ENCODE assay signal across 19 cellular contexts in genomic region chr1:76501136-76501535, GRCh38.
DNase-seq lines count a peak whose midpoint lies in the region; ATAC-seq, FAIRE-seq and TF ChIP-seq lines count a peak whose summit lies in the region.
"Had no signal": no experiment of that assay in that cellular context is flagged by ENCODE, and none has a peak within 500 bp of the region (broad histone marks: within the 10 kb centered on the region; RNA-seq: fewer than 3 reads in every experiment).

No MANE protein-coding gene starts in this region.

- H4K20me1 ChIP-seq in GM23338 (replicated peaks; ENCODE audit: insufficient read depth) = no peaks in the 10 kb centered on the region
- H4K20me1 ChIP-seq in HepG2 (ENCODE audit: insufficient read depth, low read length) = no peaks in the 10 kb centered on the region

- POLR2A ChIA-PET in HepG2 (lab: Yijun Ruan, JAX) = no interaction called here

- H3K4me1 ChIP-seq in GM23338 (ENCODE audit: insufficient read depth) (peaks cover 30% of the 10 kb centered on the region), endodermal cell (ENCODE audit: control insufficient read depth, insufficient read depth, low read length) (peaks cover 10% of the 10 kb centered on the region), neuron (ENCODE audit: insufficient read depth, low read length) (peaks cover 16% of the 10 kb centered on the region), HepG2 (ENCODE audit: insufficient read depth, low read length) (no peaks in the 10 kb centered on the region)
- H3K4me1 ChIP-seq: parathyroid adenoma, right lobe of liver had no signal

- no peaks in the 10 kb centered on the region for H3K27me3 ChIP-seq in GM23338 (ENCODE audit: insufficient read depth)
- no peaks in the 10 kb centered on the region for H3K27me3 ChIP-seq in endodermal cell (ENCODE audit: control insufficient read depth, insufficient read depth, low read length, poor library complexity, severe bottlenecking)
- H3K27me3 ChIP-seq in neuron (ENCODE audit: insufficient read depth, low read length) = no peaks in the 10 kb centered on the region
- peaks cover 0 to 2% of the 10 kb centered on the region in 2 experiments; a peak in 1 of 5 replicates for H3K27me3 ChIP-seq in HepG2 (ENCODE audit: control insufficient read depth in 1 of 2, insufficient read depth in 2 of 2, low read length in 2 of 2)
- H3K27me3 ChIP-seq: right lobe of liver had no signal

- H3K4me3 Mint-ChIP-seq in GM23338 (peak overlapping the region; percentile 42), endodermal cell (no peak overlapping the region)
- H3K4me3 Mint-ChIP-seq: activated T-helper 1 cell treated with anti-CD3 and anti-CD28 coated beads, Interleukin-12 subunit alpha, Interleukin-12 subunit beta, Interleukin-2, Interleukin-4 antibody, amounts not matched to agents 30 ng/mL and 10 ng/mL and 1 ng/mL, durations not matched to agents 14 hours and 24 hours and 36 hours; stimulated activated effector memory CD8-positive, alpha-beta T cell treated with anti-CD3 and anti-CD28 coated beads, Interleukin-12 subunit alpha, Interleukin-12 subunit beta, amount 100 ng/mL, for 72 hours had no signal

- peak overlapping the region; percentile 73 for H3K27ac ChIP-seq in GM23338 (ENCODE audit: low read depth)
- H3K27ac ChIP-seq in endodermal cell (ENCODE audit: low read depth, low read length) = peak overlapping the region; percentile 95
- H3K27ac ChIP-seq in HepG2 (ENCODE audit: extremely low read length, insufficient read depth, low read length) = no peak overlapping the region
- H3K27ac ChIP-seq: parathyroid adenoma, right lobe of liver had no signal

- no peaks in the 10 kb centered on the region for H3K9me2 ChIP-seq in GM23338 (ENCODE audit: insufficient read depth)

- H3K9me3 ChIP-seq in endodermal cell (ENCODE audit: control insufficient read depth, low read length) = no peaks in the 10 kb centered on the region
- no peaks in the 10 kb centered on the region for H3K9me3 ChIP-seq in neuron (ENCODE audit: low read length)
- no peaks in the 10 kb centered on the region for H3K9me3 ChIP-seq in HepG2 (ENCODE audit: low read length)
- H3K9me3 ChIP-seq: right lobe of liver had no signal

- no TSS peak for BruUV-seq in HepG2 (replicated peaks; lab: Mats Ljungman, UMichigan)

- TF ChIP-seq EP300 in HepG2 (IDR thresholded peaks at IDR 0.05; ENCODE audit: low read depth in 2 of 2, low read length in 2 of 2) (no peak), HepG2 (CRISPR knock-in tag; IDR thresholded peaks at IDR 0.05; ENCODE audit: borderline replicate concordance) (no peak)

- peaks cover 3% of the 10 kb centered on the region for H3K27me3 Mint-ChIP-seq in GM23338 (ENCODE audit: insufficient read depth, low read depth, poor library complexity)
- no peaks in the 10 kb centered on the region for H3K27me3 Mint-ChIP-seq in endodermal cell (ENCODE audit: insufficient read depth)

- H3K9me3 Mint-ChIP-seq in GM23338 (no peaks in the 10 kb centered on the region), endodermal cell (no peaks in the 10 kb centered on the region)
- H3K9me3 Mint-ChIP-seq: activated T-helper 1 cell treated with anti-CD3 and anti-CD28 coated beads, Interleukin-12 subunit alpha, Interleukin-12 subunit beta, Interleukin-2, Interleukin-4 antibody, amounts not matched to agents 30 ng/mL and 10 ng/mL and 1 ng/mL, durations not matched to agents 14 hours and 24 hours and 36 hours had no signal

- intact Hi-C loops in HepG2 (cut with micrococcal nuclease; ENCODE audit: unreplicated experiment) = no loop called here

- WGBS in endodermal cell (ENCODE audit: insufficient coverage in 1 of 2, insufficient read length in 1 of 2), 2 experiments = 41% methylated on average over 2 of the region's 2 CpGs; no CpG with 5 or more reads in 1 of the 2 experiments
- WGBS in HepG2 (ENCODE audit: low lambda C conversion rate) = 3% methylated on average over 2 of the region's 2 CpGs

- H3F3A ChIP-seq in GM23338 (replicated peaks; ENCODE audit: low read depth) = no peaks in the 10 kb centered on the region

- peak overlapping the region; percentile 23 for H3K9ac ChIP-seq in endodermal cell (ENCODE audit: extremely low read depth, low read length, poor library complexity, severe bottlenecking)
- H3K9ac ChIP-seq in HepG2 (ENCODE audit: insufficient read depth, low read depth, low read length) = no peak overlapping the region
- H3K9ac ChIP-seq: parathyroid adenoma had no signal

- in situ Hi-C loops in HepG2 (cut with HindIII; ENCODE audit: extremely low pct_ligation_motif_present, low pct_unique_long_range_greater_than_20kb) = no loop called here

- peak; percentile 10 for DNase-seq in GM23338 (ENCODE audit: low spot score)
- peak; percentile 7 for DNase-seq in NCI-H69 (lab: John Stamatoyannopoulos, UW)
- DNase-seq in endodermal cell = no peak
- no peak for DNase-seq in HepG2 (ENCODE audit: low spot score)
- DNase-seq: activated CD8-positive, alpha-beta memory T cell treated with anti-CD3 and anti-CD28 coated beads for 24 hours; anterior cingulate cortex; COR-L47; GOT3; head of caudate nucleus; NCI-H1436 treated with DMSO at 0.1 percent for 48 hours; right lobe of liver; T-helper 9 cell had no signal

- H3K79me2 ChIP-seq in GM23338 (replicated peaks; ENCODE audit: insufficient read depth) (no peaks in the 10 kb centered on the region), HepG2 (ENCODE audit: insufficient read depth, low read length) (no peaks in the 10 kb centered on the region)
- H3K79me2 ChIP-seq: parathyroid adenoma had no signal

- H3K36me3 Mint-ChIP-seq in GM23338 (ENCODE audit: low read depth) = no peaks in the 10 kb centered on the region
- no peaks in the 10 kb centered on the region for H3K36me3 Mint-ChIP-seq in endodermal cell (ENCODE audit: low read depth)
- H3K36me3 Mint-ChIP-seq: stimulated activated effector memory CD8-positive, alpha-beta T cell treated with anti-CD3 and anti-CD28 coated beads, Interleukin-12 subunit alpha, Interleukin-12 subunit beta, amount 100 ng/mL, for 72 hours had no signal

- TF ChIP-seq CTCF in GM23338 (conservative IDR thresholded peaks at IDR 0.05; ENCODE audit: low read depth in 2 of 2) (no peak), endodermal cell (conservative IDR thresholded peaks at IDR 0.05) (no peak), HepG2 (CRISPR knock-in tag; IDR thresholded peaks at IDR 0.05) (no peak)

- H3K27ac Mint-ChIP-seq in GM23338 (peak overlapping the region; percentile 95), endodermal cell (peak overlapping the region; percentile 86)
- H3K27ac Mint-ChIP-seq: activated T-helper 1 cell treated with anti-CD3 and anti-CD28 coated beads, Interleukin-12 subunit alpha, Interleukin-12 subunit beta, Interleukin-2, Interleukin-4 antibody, amounts not matched to agents 30 ng/mL and 10 ng/mL and 1 ng/mL, durations not matched to agents 14 hours and 24 hours and 36 hours; stimulated activated effector memory CD8-positive, alpha-beta T cell treated with anti-CD3 and anti-CD28 coated beads, Interleukin-12 subunit alpha, Interleukin-12 subunit beta, amount 100 ng/mL, for 72 hours had no signal

- H2AFZ ChIP-seq in GM23338 (no peak overlapping the region), neuron (ENCODE audit: low read depth, low read length) (peak overlapping the region; percentile 56), HepG2 (ENCODE audit: low read length) (no peak overlapping the region)
- H2AFZ ChIP-seq: parathyroid adenoma had no signal

- peak overlapping the region; percentile 67 for H3K4me2 ChIP-seq in GM23338
- H3K4me2 ChIP-seq in HepG2 (ENCODE audit: low read depth, low read length) = no peak overlapping the region

- H3K4me1 Mint-ChIP-seq in GM23338 = peaks cover 60% of the 10 kb centered on the region
- peaks cover 43% of the 10 kb centered on the region for H3K4me1 Mint-ChIP-seq in endodermal cell
- H3K4me1 Mint-ChIP-seq: stimulated activated effector memory CD8-positive, alpha-beta T cell treated with anti-CD3 and anti-CD28 coated beads, Interleukin-12 subunit alpha, Interleukin-12 subunit beta, amount 100 ng/mL, for 72 hours had no signal

- H3K4me3 ChIP-seq in GM23338 (peak overlapping the region; percentile 19; the same call in 1 of the 2 replicates), endodermal cell (ENCODE audit: low read length) (peak overlapping the region; percentile 2), neuron (ENCODE audit: low read length) (peak overlapping the region; percentile 15), HepG2 (replicated peaks in 1 of 3; ENCODE audit: insufficient read depth in 1 of 3, low read depth in 2 of 3, low read length in 3 of 3) (no peak overlapping the region)
- H3K4me3 ChIP-seq: right lobe of liver had no signal

- FAIRE-seq in HepG2 (lab: Jason Lieb, UNC) = no peak

- no peak for TF ChIP-seq RAD21 in HepG2 (CRISPR knock-in tag; IDR thresholded peaks at IDR 0.05)

- H3K36me3 ChIP-seq in GM23338 (ENCODE audit: insufficient read depth) (no peaks in the 10 kb centered on the region), endodermal cell (ENCODE audit: control insufficient read depth, insufficient read depth, low read length) (no peaks in the 10 kb centered on the region), neuron (ENCODE audit: insufficient read depth, low read length) (no peaks in the 10 kb centered on the region), HepG2 (replicated peaks in 1 of 2; ENCODE audit: control insufficient read depth in 1 of 2, insufficient read depth in 2 of 2, low read length in 2 of 2) (no peaks in the 10 kb centered on the region)
- H3K36me3 ChIP-seq: right lobe of liver had no signal

- CTCF ChIA-PET in HepG2 (lab: Yijun Ruan, JAX; ENCODE audit: low intra/inter-chr PET ratio, low total read pairs) = no interaction called here

- ATAC-seq in GM23338 = no peak
- no peak for ATAC-seq in activated CD4-positive, CD25-positive, alpha-beta regulatory T cell treated with anti-CD3 and anti-CD28 coated beads, Interleukin-2, amount 50 U/mL, for 24 hours
- no peak for ATAC-seq in GM18520 (IDR thresholded peaks at IDR 0.05; ENCODE audit: unreplicated experiment)
- no peak for ATAC-seq in HepG2
- ATAC-seq: Panc1; right lobe of liver; stimulated activated effector memory CD8-positive, alpha-beta T cell treated with anti-CD3 and anti-CD28 coated beads, Interleukin-12 subunit alpha, Interleukin-12 subunit beta, amount 100 ng/mL, for 72 hours had no signal

- no peak for TF ChIP-seq POLR2A in HepG2 (IDR thresholded peaks at IDR 0.05; ENCODE audit: insufficient read depth in 1 of 2, low read depth in 2 of 2, low read length in 2 of 2)

TF ChIP-seq in GM23338, 12 proteins besides CTCF, POLR2A, EP300 and RAD21:
- TF ChIP-seq STAT1 (IDR thresholded peaks at IDR 0.05; ENCODE audit: unreplicated experiment) (no peak), NANOG (IDR thresholded peaks at IDR 0.05; ENCODE audit: borderline replicate concordance) (no peak)

TF ChIP-seq in HepG2, 621 proteins besides CTCF, POLR2A, EP300 and RAD21 (continues in another document):
- TF ChIP-seq YEATS4 (CRISPR knock-in tag; IDR thresholded peaks at IDR 0.05; ENCODE audit: borderline replicate concordance) (no peak), ELF1 (CRISPR knock-in tag; IDR thresholded peaks at IDR 0.05) (no peak), KAT7 (CRISPR knock-in tag; IDR thresholded peaks at IDR 0.05; ENCODE audit: borderline replicate concordance) (no peak), THAP11 (CRISPR knock-in tag; IDR thresholded peaks at IDR 0.05) (no peak), ETV6 (CRISPR knock-in tag; conservative IDR thresholded peaks at IDR 0.05) (no peak)

Comparison
In these comparisons a context has a peak if more than half of its experiments do, and no peak if none do; other contexts are left out.
1. DNase-seq: peak in GM23338 (single experiment) and NCI-H69 (single experiment); none in endodermal cell (single experiment) and HepG2 (single experiment).
2. H3K4me3 ChIP-seq: peak in GM23338 (single experiment), endodermal cell (single experiment) and neuron (single experiment); none in HepG2 (0 of 3).